Comparison of ENCODE assay signal across 20 cellular contexts in the genomic region with DNA sequence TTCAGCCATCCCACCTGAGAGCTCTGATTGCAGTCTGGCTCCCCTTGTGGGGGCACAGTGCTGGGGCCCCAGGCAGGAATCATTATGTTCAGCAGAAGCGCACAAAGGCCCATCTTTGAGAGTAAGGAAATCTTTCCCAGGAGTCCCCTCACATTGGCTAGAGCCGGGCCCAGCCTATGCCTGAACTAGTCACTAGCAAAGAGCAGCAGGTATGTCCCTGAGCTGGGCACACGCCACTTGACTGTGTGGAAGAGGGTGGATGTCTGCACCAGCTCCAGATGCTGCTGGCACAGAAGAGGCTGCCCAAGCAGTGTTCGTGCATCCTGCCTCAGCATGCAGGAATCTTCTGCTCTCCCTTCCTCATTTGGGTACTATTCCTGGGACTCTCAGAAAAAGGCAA. TPM values are rescaled to one million over a fixed set of nuclear protein-coding genes. Genes with fewer than 3 reads are reported as not detected.
"Had no signal": no experiment of that assay in that cellular context is flagged by ENCODE, and none has a peak within 500 bp of the region (broad histone marks: within the 10 kb centered on the region; RNA-seq: fewer than 3 reads in every experiment).

No MANE protein-coding gene starts in this region.

- H3K36me3 Mint-ChIP-seq: activated naive CD4-positive, alpha-beta T cell treated with anti-CD3 and anti-CD28 coated beads, Interleukin-2, amount 10 ng/mL, durations not matched to agents 7 days and 5 days; stimulated activated naive B cell treated with anti-CD40 and anti-IgM and Interleukin-4, amounts not matched to agents 10 μg/mL and 1 μg/mL and 100 μg/mL, for 72 hours had no signal

- DNase-seq: activated CD4-positive, alpha-beta T cell treated with anti-CD3 and anti-CD28 coated beads, Interleukin-2, amount 10 ng/mL, durations not matched to agents 24 days and 14 days; activated CD4-positive, CD25-positive, alpha-beta regulatory T cell; activated CD8-positive, alpha-beta T cell treated with anti-CD3 and anti-CD28 coated beads, Interleukin-2, amount 10 ng/mL, durations not matched to agents 7 days and 5 days; activated effector memory CD4-positive, alpha-beta T cell treated with Interleukin-2 at 50 U/mL for 16 hours; activated naive CD4-positive, alpha-beta T cell treated with anti-CD3 and anti-CD28 coated beads, Interleukin-2, amount 10 ng/mL, durations not matched to agents 7 days and 5 days; activated T-cell treated with anti-CD3 and anti-CD28 coated beads, Interleukin-2, amount 50 U/mL, for 24 hours; aorta; erythroblast; foreskin melanocyte; hypothalamus; left ventricle myocardium inferior; mammary epithelial cell; sigmoid colon; stimulated activated naive B cell treated with anti-CD40 and anti-IgM and Interleukin-4, amounts not matched to agents 10 μg/mL and 1 μg/mL and 100 μg/mL, for 72 hours; T-helper 1 cell; T-helper 9 cell; thyroid gland had no signal

- H3K27ac Mint-ChIP-seq: activated CD4-positive, alpha-beta T cell treated with anti-CD3 and anti-CD28 coated beads, Interleukin-2, amount 10 ng/mL, durations not matched to agents 24 days and 14 days; activated CD8-positive, alpha-beta T cell treated with anti-CD3 and anti-CD28 coated beads, Interleukin-2, amount 10 ng/mL, durations not matched to agents 7 days and 5 days; activated naive CD4-positive, alpha-beta T cell treated with anti-CD3 and anti-CD28 coated beads, Interleukin-2, amount 10 ng/mL, durations not matched to agents 7 days and 5 days had no signal

- ATAC-seq: activated CD8-positive, alpha-beta T cell treated with anti-CD3 and anti-CD28 coated beads, Interleukin-2, amount 10 ng/mL, durations not matched to agents 7 days and 5 days; stimulated activated naive B cell treated with anti-CD40 and anti-IgM and Interleukin-4, amounts not matched to agents 10 μg/mL and 1 μg/mL and 100 μg/mL, for 72 hours had no signal

- H3K9me3 Mint-ChIP-seq: activated CD4-positive, alpha-beta T cell treated with anti-CD3 and anti-CD28 coated beads, Interleukin-2, amount 10 ng/mL, durations not matched to agents 24 days and 14 days; activated naive CD4-positive, alpha-beta T cell treated with anti-CD3 and anti-CD28 coated beads, Interleukin-2, amount 10 ng/mL, durations not matched to agents 7 days and 5 days; activated T-cell treated with anti-CD3 and anti-CD28 coated beads, Interleukin-2, amount 50 U/mL, for 24 hours; stimulated activated naive B cell treated with anti-CD40 and anti-IgM and Interleukin-4, amounts not matched to agents 10 μg/mL and 1 μg/mL and 100 μg/mL, for 72 hours had no signal

- H3K36me3 ChIP-seq: left ventricle myocardium inferior, sigmoid colon, thyroid gland had no signal

- H3K9ac ChIP-seq: parathyroid adenoma had no signal

- H3K4me3 Mint-ChIP-seq: activated CD4-positive, alpha-beta T cell treated with anti-CD3 and anti-CD28 coated beads, Interleukin-2, amount 10 ng/mL, durations not matched to agents 24 days and 14 days; activated CD8-positive, alpha-beta T cell treated with anti-CD3 and anti-CD28 coated beads, Interleukin-2, amount 10 ng/mL, durations not matched to agents 7 days and 5 days; activated naive CD4-positive, alpha-beta T cell treated with anti-CD3 and anti-CD28 coated beads, Interleukin-2, amount 10 ng/mL, durations not matched to agents 7 days and 5 days; activated T-cell treated with anti-CD3 and anti-CD28 coated beads, Interleukin-2, amount 50 U/mL, for 24 hours had no signal

- H3K79me2 ChIP-seq: parathyroid adenoma had no signal

- H3K4me1 ChIP-seq: parathyroid adenoma had no signal

- H3K9me3 ChIP-seq: sigmoid colon, thyroid gland had no signal

- H3K4me3 ChIP-seq: coronary artery, left ventricle myocardium inferior, sigmoid colon, thyroid gland had no signal

- H3K27me3 Mint-ChIP-seq: activated T-cell treated with anti-CD3 and anti-CD28 coated beads, Interleukin-2, amount 50 U/mL, for 24 hours; stimulated activated naive B cell treated with anti-CD40 and anti-IgM and Interleukin-4, amounts not matched to agents 10 μg/mL and 1 μg/mL and 100 μg/mL, for 72 hours had no signal

- H3K27me3 ChIP-seq: sigmoid colon, thyroid gland had no signal

- H3K27ac ChIP-seq: coronary artery, left ventricle myocardium inferior, parathyroid adenoma, sigmoid colon, thyroid gland had no signal

- H2AFZ ChIP-seq: parathyroid adenoma had no signal

RNA-seq across cellular contexts. Expression of a gene that starts 26.3 kb away (rescaled TPM):
- total RNA-seq: left ventricle myocardium inferior, mammary epithelial cell, mononuclear cell had no signal
- polyA plus RNA-seq: mammary epithelial cell had no signal
